Comparison of ENCODE assay signal across 8 cellular contexts in the genomic region with DNA sequence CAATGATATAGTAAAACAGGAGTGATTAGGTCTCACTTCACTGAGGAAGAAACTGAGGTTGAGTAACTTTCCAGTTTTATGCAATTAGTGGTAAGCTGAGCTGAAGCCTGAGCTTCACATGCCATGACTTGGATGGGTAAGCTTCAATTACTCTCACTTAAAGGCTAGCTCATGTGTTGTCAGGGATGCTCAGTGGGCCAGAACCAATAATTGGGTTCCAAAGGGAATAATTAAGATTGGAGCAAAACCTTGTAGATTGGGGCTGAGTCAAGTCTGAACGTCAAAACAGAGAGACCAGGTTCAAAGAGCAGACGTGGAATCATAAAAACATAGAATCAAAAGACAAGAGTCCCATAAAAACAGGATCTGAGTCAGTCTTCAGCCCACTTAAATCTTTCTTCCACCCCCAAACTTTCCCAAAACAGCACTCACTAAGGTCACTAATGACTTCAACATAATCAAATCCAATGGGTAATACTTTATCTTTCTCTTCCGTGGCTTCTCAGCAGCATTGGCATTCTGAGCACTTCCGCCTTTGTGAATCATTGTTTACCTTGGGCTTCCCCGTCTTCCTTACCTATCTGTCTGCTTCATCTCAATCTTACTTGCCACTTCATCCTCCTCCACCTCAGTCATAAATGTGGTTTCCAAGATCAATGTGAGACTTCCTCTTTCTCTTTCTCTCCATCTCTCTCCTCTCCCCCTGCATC. TPM values are rescaled to one million over a fixed set of nuclear protein-coding genes. Genes with fewer than 3 reads are reported as not detected.
DNase-seq lines count a peak whose midpoint lies in the region; ATAC-seq and TF ChIP-seq lines count a peak whose summit lies in the region.

No MANE protein-coding gene starts in this region.

- TF ChIP-seq CTCF in AG04450 (IDR thresholded peaks at IDR 0.05; ENCODE audit: low read depth, low read length) = no peak
- no peak for TF ChIP-seq CTCF in lower leg skin (IDR thresholded peaks at IDR 0.05)

- H3K4me3 Mint-ChIP-seq in stimulated activated naive CD8-positive, alpha-beta T cell treated with anti-CD3 and anti-CD28 coated beads, Interleukin-15, amount 100 ng/mL, for 72 hours = no peak overlapping the region

- H3K9me3 ChIP-seq in AG04450 (ENCODE audit: control insufficient read depth, insufficient read depth, low read length) = peaks cover 3% of the 10 kb centered on the region; the same call in 1 of the 2 replicates

- ATAC-seq in GM19043 (IDR thresholded peaks at IDR 0.05; ENCODE audit: low read depth, unreplicated experiment) (peak; percentile 75), HG03378 (IDR thresholded peaks at IDR 0.05; ENCODE audit: unreplicated experiment) (peak; percentile 91)
- ATAC-seq in stimulated activated naive CD8-positive, alpha-beta T cell treated with anti-CD3 and anti-CD28 coated beads, Interleukin-15, amount 100 ng/mL, for 72 hours = peak; percentile 86

- CTCF ChIA-PET in AG04450 (lab: Charles Lee) (interaction anchor here (0.9 to 1.4 kb wide), 2 partner anchors 221 to 222 kb away, joined by 3 to 4 read pairs; no protein-coding TSS in a partner anchor), HEK293T (lab: Yijun Ruan, JAX) (no interaction called here)

- peaks cover 8% of the 10 kb centered on the region for H3K27me3 Mint-ChIP-seq in stimulated activated naive CD8-positive, alpha-beta T cell treated with anti-CD3 and anti-CD28 coated beads, Interleukin-15, amount 100 ng/mL, for 72 hours

- TF ChIP-seq POLR2A in lower leg skin (IDR thresholded peaks at IDR 0.05) = no peak

- H3K27ac ChIP-seq in AG04450 (ENCODE audit: low read depth, low read length) = no peak overlapping the region

- H3K4me3 ChIP-seq in AG04450 (ENCODE audit: low read depth, low read length) (no peak overlapping the region), lower leg skin (ENCODE audit: low read depth, poor library complexity, severe bottlenecking) (no peak overlapping the region)

- peak overlapping the region in 1 of 2 donors; percentile 55 for H3K27ac Mint-ChIP-seq in stimulated activated naive CD8-positive, alpha-beta T cell treated with anti-CD3 and anti-CD28 coated beads, Interleukin-15, amount 100 ng/mL, for 72 hours

- POLR2A ChIA-PET in AG04450 (lab: Yijun Ruan, JAX) (no interaction called here), HEK293T (lab: Yijun Ruan, JAX) (no interaction called here)

- DNase-seq in AG04450 (ENCODE audit: low read depth, low spot score) = peak; percentile 34
- DNase-seq in amniotic epithelial cell (ENCODE audit: low read depth) = peak; percentile 75
- peak in 1 of 2 donors; percentile 24 for DNase-seq in stimulated activated naive CD8-positive, alpha-beta T cell treated with anti-CD3 and anti-CD28 coated beads, Interleukin-15, amount 100 ng/mL, for 72 hours
- DNase-seq in posterior cingulate gyrus = no peak
- DNase-seq in lower leg skin (ENCODE audit: low spot score in 2 of 2) = no peak
- DNase-seq in HEK293T (ENCODE audit: extremely low spot score) = no peak

- peaks cover 0 to 3% of the 10 kb centered on the region in 2 donors for H3K9me3 Mint-ChIP-seq in stimulated activated naive CD8-positive, alpha-beta T cell treated with anti-CD3 and anti-CD28 coated beads, Interleukin-15, amount 100 ng/mL, for 72 hours

- peaks cover 21% of the 10 kb centered on the region for H3K4me1 Mint-ChIP-seq in stimulated activated naive CD8-positive, alpha-beta T cell treated with anti-CD3 and anti-CD28 coated beads, Interleukin-15, amount 100 ng/mL, for 72 hours

- no peaks in the 10 kb centered on the region for H3K27me3 ChIP-seq in AG04450 (ENCODE audit: control insufficient read depth, insufficient read depth, low read length)

- intact Hi-C loops in posterior cingulate gyrus (cut with DNase I) (no loop called here), lower leg skin (cut with DNase I; ENCODE audit: low total_unique reads) (no loop called here)

- 43 to 44% methylated on average over 5 of the region's 5 CpGs for WGBS in lower leg skin, 2 donors

TF ChIP-seq in HEK293T, 16 proteins besides CTCF, POLR2A, EP300 and RAD21:
- no peak for TF ChIP-seq HDGF (IDR thresholded peaks at IDR 0.05; ENCODE audit: borderline replicate concordance)
- TF ChIP-seq TARDBP (IDR thresholded peaks at IDR 0.05) = no peak
- TF ChIP-seq, protein P1, sequence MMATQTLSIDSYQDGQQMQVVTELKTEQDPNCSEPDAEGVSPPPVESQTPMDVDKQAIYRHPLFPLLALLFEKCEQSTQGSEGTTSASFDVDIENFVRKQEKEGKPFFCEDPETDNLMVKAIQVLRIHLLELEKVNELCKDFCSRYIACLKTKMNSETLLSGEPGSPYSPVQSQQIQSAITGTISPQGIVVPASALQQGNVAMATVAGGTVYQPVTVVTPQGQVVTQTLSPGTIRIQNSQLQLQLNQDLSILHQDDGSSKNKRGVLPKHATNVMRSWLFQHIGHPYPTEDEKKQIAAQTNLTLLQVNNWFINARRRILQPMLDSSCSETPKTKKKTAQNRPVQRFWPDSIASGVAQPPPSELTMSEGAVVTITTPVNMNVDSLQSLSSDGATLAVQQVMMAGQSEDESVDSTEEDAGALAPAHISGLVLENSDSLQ (IDR thresholded peaks at IDR 0.05) = no peak
- no peak for TF ChIP-seq ELF4 (IDR thresholded peaks at IDR 0.05)
- no peak for TF ChIP-seq ZNF384 (IDR thresholded peaks at IDR 0.05)
- TF ChIP-seq BHLHE40 (IDR thresholded peaks at IDR 0.05; ENCODE audit: borderline replicate concordance) = no peak
- TF ChIP-seq ARNT (IDR thresholded peaks at IDR 0.05) = no peak
- TF ChIP-seq SP1 (IDR thresholded peaks at IDR 0.05) = no peak
- TF ChIP-seq LEF1 (IDR thresholded peaks at IDR 0.05; ENCODE audit: borderline replicate concordance) = no peak
- no peak for TF ChIP-seq FOXK2 (IDR thresholded peaks at IDR 0.05)
- no peak for TF ChIP-seq FOXA1 (IDR thresholded peaks at IDR 0.05)
- no peak for TF ChIP-seq CTBP1 (IDR thresholded peaks at IDR 0.05; ENCODE audit: borderline replicate concordance)
- no peak for TF ChIP-seq SUZ12 (IDR thresholded peaks at IDR 0.05)
- no peak for TF ChIP-seq FOXM1 (IDR thresholded peaks at IDR 0.05; ENCODE audit: borderline replicate concordance)
- TF ChIP-seq L3MBTL2 (conservative IDR thresholded peaks at IDR 0.05) = no peak
- TF ChIP-seq NFRKB (IDR thresholded peaks at IDR 0.05) = no peak

RNA-seq across cellular contexts. Expression of a gene that starts 23.0 kb away (rescaled TPM):
- 59.0 and 62.6 TPM in 2 replicates for polyA plus RNA-seq in AG04450 (2011; rRNA removed)
- 153 and 159 TPM in 2 replicates for polyA minus RNA-seq in AG04450 (2011; rRNA and poly(A)+ RNA removed)
- 100 to 1,000 TPM; 224 to 292 (median 233) TPM for total RNA-seq in lower leg skin

Comparison
In these comparisons a context has a peak if more than half of its experiments do, and no peak if none do; other contexts are left out.
1. DNase-seq: peak in AG04450 (single experiment) and amniotic epithelial cell (single experiment); none in posterior cingulate gyrus (0 of 10), lower leg skin (0 of 2) and HEK293T (single experiment).
2. Peak in every context shown above with its lines, with median percentiles within 50 percentile points of each other: ATAC-seq.